9 cellular contexts compared by ENCODE assay signal in genomic region chr2:157837851-157838441, GRCh38. TPM values are rescaled to one million over a fixed set of nuclear protein-coding genes. Genes with fewer than 3 reads are reported as not detected.
DNase-seq lines count a peak whose midpoint lies in the region; ATAC-seq, FAIRE-seq and TF ChIP-seq lines count a peak whose summit lies in the region.
"Had no signal": no experiment of that assay in that cellular context is flagged by ENCODE, and none has a peak within 500 bp of the region (broad histone marks: within the 10 kb centered on the region; RNA-seq: fewer than 3 reads in every experiment).

No MANE protein-coding gene starts in this region.

- no peaks in the 10 kb centered on the region for H4K20me1 ChIP-seq in endothelial cell of umbilical vein (replicated peaks; ENCODE audit: control insufficient read depth, extremely low read depth, insufficient read depth, low read length)

- H3K9me3 ChIP-seq in ES-I3 (ENCODE audit: control insufficient read depth, insufficient read depth, low read length) (no peaks in the 10 kb centered on the region), endothelial cell of umbilical vein (replicated peaks; ENCODE audit: control insufficient read depth, insufficient read depth, low read length) (no peaks in the 10 kb centered on the region)

- H3K9ac ChIP-seq in ES-I3 (ENCODE audit: low read depth, low read length) (peak overlapping the region; percentile 10; the same call in 1 of the 2 replicates), endothelial cell of umbilical vein (replicated peaks; ENCODE audit: extremely low read depth, insufficient read depth, low read length) (peak overlapping the region; percentile 90)

- dilution Hi-C loops in endothelial cell of umbilical vein (cut with MboI; ENCODE audit: extremely low pct_ligation_motif_present, low sequenced_read_pairs): no loop called here

- H3K27ac Mint-ChIP-seq in nephron progenitor cell: peak overlapping the region; percentile 62
- H3K27ac Mint-ChIP-seq in stimulated activated memory B cell treated with anti-CD40 and anti-IgM and Interleukin-4, amounts not matched to agents 10 μg/mL and 1 μg/mL and 100 μg/mL, for 72 hours: no peak overlapping the region
- H3K27ac Mint-ChIP-seq: IgD-negative memory B cell had no signal

- H3K27ac ChIP-seq in endothelial cell of umbilical vein (ENCODE audit: insufficient read depth, low read depth, low read length): peak overlapping the region; percentile 99

- H3K4me3 ChIP-seq in endothelial cell of umbilical vein (replicated peaks in 1 of 3; ENCODE audit: insufficient read depth in 1 of 3, low read depth in 1 of 3, low read length in 3 of 3): peak overlapping the region in 2 of 3 experiments; percentile 2 to 73

- BruUV-seq in endothelial cell of umbilical vein (replicated peaks; lab: Mats Ljungman, UMichigan): TSS peak; percentile 95

- no peaks in the 10 kb centered on the region for H3K9me1 ChIP-seq in endothelial cell of umbilical vein (replicated peaks; ENCODE audit: control insufficient read depth, extremely low read depth, insufficient read depth, low read length)

- intact Hi-C loops in endothelial cell of umbilical vein (cut with micrococcal nuclease): loop anchor here (1.0 to 2.0 kb wide), 4 partner anchors 17 to 172 kb away; partner anchors contain the start of gene ACVR1

- no peak for FAIRE-seq in endothelial cell of umbilical vein (lab: Jason Lieb, UNC)

- peaks cover 9% of the 10 kb centered on the region for H3K36me3 Mint-ChIP-seq in nephron progenitor cell (ENCODE audit: low read depth)
- peaks cover 25% of the 10 kb centered on the region for H3K36me3 Mint-ChIP-seq in stimulated activated memory B cell treated with anti-CD40 and anti-IgM and Interleukin-4, amounts not matched to agents 10 μg/mL and 1 μg/mL and 100 μg/mL, for 72 hours

- H3K4me1 ChIP-seq in ES-I3 (ENCODE audit: insufficient read depth, low read length) (peaks cover 47% of the 10 kb centered on the region), endothelial cell of umbilical vein (ENCODE audit: control insufficient read depth, extremely low read depth, insufficient read depth, low read length) (peaks cover 37% of the 10 kb centered on the region)

- H3K27me3 ChIP-seq in endothelial cell of umbilical vein (ENCODE audit: control insufficient read depth in 2 of 2, insufficient read depth in 2 of 2, low read length in 2 of 2): no peaks in the 10 kb centered on the region

- peaks cover 54% of the 10 kb centered on the region for H3K4me1 Mint-ChIP-seq in nephron progenitor cell
- H3K4me1 Mint-ChIP-seq in stimulated activated memory B cell treated with anti-CD40 and anti-IgM and Interleukin-4, amounts not matched to agents 10 μg/mL and 1 μg/mL and 100 μg/mL, for 72 hours: peaks cover 15% of the 10 kb centered on the region

- POLR2A ChIA-PET in endothelial cell of umbilical vein (lab: Charles Lee): interaction anchor here (0.9 kb wide), 1 partner anchor 38 kb away, joined by 4 read pairs; the partner anchor contains the start of gene ACVR1

- TF ChIP-seq CTCF in endothelial cell of umbilical vein (IDR thresholded peaks at IDR 0.05; ENCODE audit: extremely low read depth in 1 of 2, insufficient read depth in 1 of 2, low read depth in 1 of 2, low read length in 2 of 2): no peak
- no peak for TF ChIP-seq CTCF in nephron progenitor cell (IDR thresholded peaks at IDR 0.05)

- ATAC-seq in GM21529 (IDR thresholded peaks at IDR 0.05; ENCODE audit: unreplicated experiment) (no peak), GM21367 (IDR thresholded peaks at IDR 0.05; ENCODE audit: unreplicated experiment) (no peak)
- ATAC-seq in stimulated activated memory B cell treated with anti-CD40 and anti-IgM and Interleukin-4, amounts not matched to agents 10 μg/mL and 1 μg/mL and 100 μg/mL, for 72 hours: no peak

- H3K9me3 Mint-ChIP-seq in nephron progenitor cell: no peaks in the 10 kb centered on the region
- H3K9me3 Mint-ChIP-seq in stimulated activated memory B cell treated with anti-CD40 and anti-IgM and Interleukin-4, amounts not matched to agents 10 μg/mL and 1 μg/mL and 100 μg/mL, for 72 hours: no peaks in the 10 kb centered on the region
- H3K9me3 Mint-ChIP-seq: IgD-negative memory B cell had no signal

- DNase-seq in NCI-H748 treated with DMSO at 0.1 percent for 48 hours (lab: John Stamatoyannopoulos, UW) (peak; percentile 23), endothelial cell of umbilical vein (ENCODE audit: low read depth, low spot score) (peak; percentile 80), nephron progenitor cell (no peak), SKM-1 treated with dmso at 0.1 percent for 144 hours (lab: John Stamatoyannopoulos, UW; ENCODE audit: unreplicated experiment) (no peak)

- TF ChIP-seq POLR2A in endothelial cell of umbilical vein (IDR thresholded peaks at IDR 0.05; ENCODE audit: low read depth, low read length): no peak

- CTCF ChIA-PET in endothelial cell of umbilical vein (lab: Charles Lee): interaction anchor here (0.6 to 1.5 kb wide), 5 partner anchors 9 to 54 kb away, joined by 3 to 8 read pairs (median 4); partner anchors contain the start of gene ACVR1

- H3K36me3 ChIP-seq in ES-I3 (ENCODE audit: insufficient read depth, low read length) (no peaks in the 10 kb centered on the region), endothelial cell of umbilical vein (ENCODE audit: control insufficient read depth in 2 of 2, extremely low read depth in 1 of 2, insufficient read depth in 2 of 2, low read length in 2 of 2) (no peaks in the 10 kb centered on the region)

- peak overlapping the region; percentile 94 for H3K4me2 ChIP-seq in endothelial cell of umbilical vein (ENCODE audit: insufficient read depth, low read length)

- H3K27me3 Mint-ChIP-seq in nephron progenitor cell (ENCODE audit: low read depth, poor library complexity): no peaks in the 10 kb centered on the region
- H3K27me3 Mint-ChIP-seq in stimulated activated memory B cell treated with anti-CD40 and anti-IgM and Interleukin-4, amounts not matched to agents 10 μg/mL and 1 μg/mL and 100 μg/mL, for 72 hours: no peaks in the 10 kb centered on the region
- H3K27me3 Mint-ChIP-seq: IgD-negative memory B cell had no signal

- peak overlapping the region; percentile 74 for H2AFZ ChIP-seq in endothelial cell of umbilical vein (ENCODE audit: low read depth, low read length)

- H3K79me2 ChIP-seq in endothelial cell of umbilical vein (ENCODE audit: control insufficient read depth, insufficient read depth, low read length): peaks cover 16% of the 10 kb centered on the region

- H3K4me3 Mint-ChIP-seq in nephron progenitor cell: peak overlapping the region; percentile 67
- H3K4me3 Mint-ChIP-seq in stimulated activated memory B cell treated with anti-CD40 and anti-IgM and Interleukin-4, amounts not matched to agents 10 μg/mL and 1 μg/mL and 100 μg/mL, for 72 hours: no peak overlapping the region
- H3K4me3 Mint-ChIP-seq: IgD-negative memory B cell had no signal

TF ChIP-seq in endothelial cell of umbilical vein, 7 proteins besides CTCF, POLR2A, EP300 and RAD21:
- TF ChIP-seq GATA2 (IDR thresholded peaks at IDR 0.05; ENCODE audit: insufficient read depth, insufficient read length, low read depth, low read length) (no peak), MAX (IDR thresholded peaks at IDR 0.05; ENCODE audit: insufficient read depth, insufficient read length) (no peak), EZH2 (IDR thresholded peaks at IDR 0.05; ENCODE audit: borderline replicate concordance, low read depth, low read length, severe bottlenecking) (no peak), MYC (IDR thresholded peaks at IDR 0.05; ENCODE audit: low read depth, low read length) (no peak), FOS (IDR thresholded peaks at IDR 0.05; ENCODE audit: borderline replicate concordance, insufficient read depth, low read length) (no peak), POLR2AphosphoS5 (IDR thresholded peaks at IDR 0.05; ENCODE audit: insufficient read depth, low read depth, low read length) (no peak), JUN (IDR thresholded peaks at IDR 0.05; ENCODE audit: borderline replicate concordance, insufficient read depth, insufficient read length, low read depth) (no peak)

RNA-seq across cellular contexts. Expression of gene ACVR1, which starts 38.2 kb away (rescaled TPM):
- total RNA-seq in endothelial cell of umbilical vein: 33.6 and 38.3 TPM in 2 replicates
- 16.7 and 24.8 TPM in 2 replicates for polyA plus RNA-seq in endothelial cell of umbilical vein
- 28.4 and 30.5 TPM in 2 replicates for polyA plus RNA-seq in endothelial cell of umbilical vein (2011; cell fraction: cytosol; rRNA removed)
- 32.8 and 34.9 TPM in 2 replicates for polyA plus RNA-seq in endothelial cell of umbilical vein (2011; cell fraction: nucleus; rRNA removed)
- polyA plus RNA-seq in endothelial cell of umbilical vein (2012): 37.1 and 41.6 TPM in 2 replicates
- polyA minus RNA-seq in endothelial cell of umbilical vein: 44.6 and 50.5 TPM in 2 replicates
- polyA minus RNA-seq in endothelial cell of umbilical vein (2011; cell fraction: cytosol; rRNA and poly(A)+ RNA removed): 1.7 TPM
- polyA minus RNA-seq in endothelial cell of umbilical vein (2011; cell fraction: nucleus; rRNA and poly(A)+ RNA removed): 31.3 and 40.7 TPM in 2 replicates

Comparison
In these comparisons a context has a peak if more than half of its experiments do, and no peak if none do; other contexts are left out.
1. DNase-seq: peak in NCI-H748 treated with DMSO at 0.1 percent for 48 hours (single experiment) and endothelial cell of umbilical vein (single experiment); none in nephron progenitor cell (single experiment) and SKM-1 treated with dmso at 0.1 percent for 144 hours (single experiment).